In genomic region chr2:86443601-86444000, GRCh38 we compare ENCODE assay signal across 10 cellular contexts. TPM values are rescaled to one million over a fixed set of nuclear protein-coding genes. Genes with fewer than 3 reads are reported as not detected.
DNase-seq lines count a peak whose midpoint lies in the region; ATAC-seq and TF ChIP-seq lines count a peak whose summit lies in the region.
"Had no signal": no experiment of that assay in that cellular context is flagged by ENCODE, and none has a peak within 500 bp of the region (broad histone marks: within the 10 kb centered on the region; RNA-seq: fewer than 3 reads in every experiment).

No MANE protein-coding gene starts in this region.

- H4K20me1 ChIP-seq in OCI-LY3 (ENCODE audit: insufficient read depth, low read length) = peaks cover 68% of the 10 kb centered on the region

- H3K4me3 ChIP-seq in OCI-LY3 (ENCODE audit: low read length) = peak overlapping the region; percentile 92; the same call in 1 of the 2 replicates
- H3K4me3 ChIP-seq in effector memory CD4-positive, alpha-beta T cell (ENCODE audit: insufficient read depth, low read depth, low read length, poor library complexity, severe bottlenecking) = peak overlapping the region; percentile 64
- H3K4me3 ChIP-seq in neutrophil (ENCODE audit: low read depth in 1 of 2, low read length in 1 of 2) = no peak overlapping the region
- H3K4me3 ChIP-seq in aorta (ENCODE audit: low read length in 2 of 2) = peak overlapping the region in 1 of 2 donors; percentile 75
- H3K4me3 ChIP-seq: lung had no signal

- peaks cover 69% of the 10 kb centered on the region for H3K4me1 Mint-ChIP-seq in CD4-positive, alpha-beta T cell (ENCODE audit: low read depth)

- CTCF ChIA-PET in CD4-positive, alpha-beta T cell (lab: Charles Lee) = interaction anchor here (1.0 kb wide), 1 partner anchor 8 kb away, joined by 3 read pairs; no protein-coding TSS in a partner anchor

- peaks cover 17% of the 10 kb centered on the region for H3K9me3 ChIP-seq in CD4-positive, alpha-beta T cell (ENCODE audit: control insufficient read depth, low read length)
- H3K9me3 ChIP-seq in OCI-LY3 (ENCODE audit: insufficient read depth, low read length) (peaks cover 18% of the 10 kb centered on the region), neutrophil (peaks cover 12% of the 10 kb centered on the region), aorta (ENCODE audit: control insufficient read depth, low read length) (no peaks in the 10 kb centered on the region)
- H3K9me3 ChIP-seq in effector memory CD4-positive, alpha-beta T cell (ENCODE audit: control insufficient read depth, low read length) = no peaks in the 10 kb centered on the region

- peaks cover 7% of the 10 kb centered on the region for H3K27me3 Mint-ChIP-seq in CD4-positive, alpha-beta T cell

- H3K9ac ChIP-seq in OCI-LY3 (ENCODE audit: low read length) = no peak overlapping the region

- no peak for DNase-seq in CD4-positive, alpha-beta T cell
- DNase-seq in effector memory CD4-positive, alpha-beta T cell = no peak
- DNase-seq in DMS53 (lab: John Stamatoyannopoulos, UW) (no peak), aorta (no peak)
- DNase-seq: T1000 had no signal

- H3K27ac ChIP-seq in CD4-positive, alpha-beta T cell (ENCODE audit: low read depth, low read length) = peak overlapping the region; percentile 76
- H3K27ac ChIP-seq in OCI-LY3 (ENCODE audit: low read length) (no peak overlapping the region), neutrophil (peak overlapping the region; percentile 99), aorta (ENCODE audit: low read depth in 1 of 2, low read length in 2 of 2) (peak overlapping the region in 1 of 2 donors; percentile 67)
- peak overlapping the region; percentile 84 for H3K27ac ChIP-seq in effector memory CD4-positive, alpha-beta T cell (ENCODE audit: insufficient read depth, low read length, poor library complexity, severe bottlenecking)

- H3K27ac Mint-ChIP-seq in CD4-positive, alpha-beta T cell = peak overlapping the region; percentile 97

- 0 out of 2 replicates have a peak overlapping the region, but pooled peaks have one; percentile 75 for H3K4me2 ChIP-seq in OCI-LY3 (ENCODE audit: low read length)

- peaks cover 4% of the 10 kb centered on the region for H3K9me3 Mint-ChIP-seq in CD4-positive, alpha-beta T cell

- WGBS in aorta, 2 donors = 35% methylated on average over 4 of the region's 4 CpGs

- H3K36me3 Mint-ChIP-seq in CD4-positive, alpha-beta T cell (ENCODE audit: low read depth) = peaks cover 80% of the 10 kb centered on the region

- intact Hi-C loops in CD4-positive, alpha-beta T cell (cut with DNase I, micrococcal nuclease) = loop anchor here (2.0 to 10.0 kb wide), 7 partner anchors 75 to 339 kb away; partner anchors contain the start of genes CHMP3 (in 1 of the 2), IMMT (in 1 of the 2), MRPL35 (in 1 of the 2) and POLR1A (in 1 of the 2)
- intact Hi-C loops in aorta (cut with DNase I) = loop anchor here (5.0 kb wide), 4 partner anchors 39 to 246 kb away; partner anchors contain the start of genes CHMP3 (in 1 of the 2), IMMT (in 1 of the 2), MRPL35 (in 1 of the 2) and RNF103 (in 1 of the 2)

- POLR2A ChIA-PET in CD4-positive, alpha-beta T cell (lab: Charles Lee) = interaction anchor here (3.3 to 3.9 kb wide), 8 partner anchors 7 to 338 kb away, joined by 21 to 80 read pairs (median 45); partner anchors contain the start of genes CHMP3, IMMT, POLR1A and PTCD3

- H3K79me2 ChIP-seq in OCI-LY3 (ENCODE audit: low read length) = peaks cover 69% of the 10 kb centered on the region

- TF ChIP-seq CTCF in CD4-positive, alpha-beta T cell (IDR thresholded peaks at IDR 0.05) = no peak
- no peak for TF ChIP-seq CTCF in OCI-LY3 (IDR thresholded peaks at IDR 0.05; ENCODE audit: low read depth, low read length)
- no peak for TF ChIP-seq CTCF in neutrophil (IDR thresholded peaks at IDR 0.05)

- no peak for ATAC-seq in CD4-positive, alpha-beta T cell (ENCODE audit: poor library complexity)
- no peak for ATAC-seq in aorta (ENCODE audit: low FRiP score)
- ATAC-seq in HG02885 (IDR thresholded peaks at IDR 0.05; ENCODE audit: poor library complexity, unreplicated experiment) = no peak
- ATAC-seq in HG03045 (IDR thresholded peaks at IDR 0.05; ENCODE audit: unreplicated experiment) = no peak

- peak overlapping the region; percentile 94 for H3K4me3 Mint-ChIP-seq in CD4-positive, alpha-beta T cell

- H3K36me3 ChIP-seq in OCI-LY3 (replicated peaks; ENCODE audit: low read depth, low read length) (peaks cover 77% of the 10 kb centered on the region), neutrophil (peaks cover 10% of the 10 kb centered on the region), aorta (ENCODE audit: control insufficient read depth in 1 of 2, insufficient read depth in 2 of 2, low read length in 1 of 2) (no peaks in the 10 kb centered on the region)
- no peaks in the 10 kb centered on the region for H3K36me3 ChIP-seq in effector memory CD4-positive, alpha-beta T cell (ENCODE audit: control insufficient read depth, insufficient read depth, low read length)

- no peaks in the 10 kb centered on the region for H3K27me3 ChIP-seq in CD4-positive, alpha-beta T cell (ENCODE audit: control insufficient read depth, insufficient read depth, low read length)
- H3K27me3 ChIP-seq in OCI-LY3 (ENCODE audit: low read depth, low read length) = no peaks in the 10 kb centered on the region
- no peaks in the 10 kb centered on the region for H3K27me3 ChIP-seq in effector memory CD4-positive, alpha-beta T cell (replicated peaks; ENCODE audit: control insufficient read depth, insufficient read depth, low read length, poor library complexity, severe bottlenecking)
- H3K27me3 ChIP-seq in neutrophil = no peaks in the 10 kb centered on the region
- H3K27me3 ChIP-seq in aorta (ENCODE audit: control insufficient read depth in 1 of 2, insufficient read depth in 2 of 2, low read length in 1 of 2) = no peaks in the 10 kb centered on the region

- peaks cover 19% of the 10 kb centered on the region for H3K4me1 ChIP-seq in OCI-LY3 (ENCODE audit: low read length)
- peaks cover 31% of the 10 kb centered on the region for H3K4me1 ChIP-seq in effector memory CD4-positive, alpha-beta T cell (ENCODE audit: control insufficient read depth, insufficient read depth, low read length, poor library complexity, severe bottlenecking)
- H3K4me1 ChIP-seq in neutrophil (ENCODE audit: control insufficient read depth in 1 of 2, insufficient read depth in 1 of 2, low read depth in 1 of 2, low read length in 1 of 2) = peaks cover 25 to 40% of the 10 kb centered on the region in 2 experiments
- H3K4me1 ChIP-seq in aorta (ENCODE audit: control insufficient read depth in 1 of 2, insufficient read depth in 2 of 2, low read length in 2 of 2) = peaks cover 5 to 12% of the 10 kb centered on the region in 2 donors

- no peak overlapping the region for H2AFZ ChIP-seq in OCI-LY3 (ENCODE audit: low read depth, low read length)

RNA-seq across cellular contexts. Expression of gene KDM3A, which starts 2.4 kb away (rescaled TPM):
- 100 to 1,000 TPM; 205 to 207 TPM for total RNA-seq in CD4-positive, alpha-beta T cell
- 10 to 100 TPM; 44.9 to 75.3 TPM for total RNA-seq in aorta
- 10 to 100 TPM; 30.6 to 30.9 TPM for polyA plus RNA-seq in aorta

Comparison
In these comparisons a context has a peak if more than half of its experiments do, and no peak if none do; other contexts are left out.
1. H3K4me3 ChIP-seq: peak in OCI-LY3 (single experiment) and effector memory CD4-positive, alpha-beta T cell (single experiment); none in neutrophil (0 of 2).